8 cellular contexts compared by ENCODE assay signal in genomic region chr7:30478349-30479228, GRCh38. TPM values are rescaled to one million over a fixed set of nuclear protein-coding genes. Genes with fewer than 3 reads are reported as not detected.
DNase-seq lines count a peak whose midpoint lies in the region; ATAC-seq and TF ChIP-seq lines count a peak whose summit lies in the region.

TSS of gene NOD1 (minus strand) at chr7:30478784. CDS start at chr7:30456921, 21,863 bp downstream.

- H3K9me3 ChIP-seq in stomach = no peaks in the 10 kb centered on the region

- DNase-seq in DMS53 (lab: John Stamatoyannopoulos, UW) = peak; percentile 94
- DNase-seq in activated gamma-delta T cell (lab: John Stamatoyannopoulos, UW) = peak; percentile 44
- DNase-seq in fibroblast of villous mesenchyme (ENCODE audit: low read depth) = peak; percentile 78
- DNase-seq in neural crest cell (ENCODE audit: low read depth, low spot score) = peak; percentile 59
- peak; percentile 80 for DNase-seq in stomach

- TF ChIP-seq CTCF in fibroblast of villous mesenchyme (IDR thresholded peaks at IDR 0.05; ENCODE audit: insufficient read depth, low read depth, low read length) (no peak), neural crest cell (conservative IDR thresholded peaks at IDR 0.05) (peak; percentile 42), stomach (IDR thresholded peaks at IDR 0.05) (peak in 2 of 7 experiments; percentile 3 to 16)

- H3K36me3 Mint-ChIP-seq in IgD-negative memory B cell (no peaks in the 10 kb centered on the region), neural crest cell (ENCODE audit: low read depth) (no peaks in the 10 kb centered on the region)

- 0 to 1% (median 1%) methylated on average over 32 to 77 of the region's 77 CpGs for WGBS in stomach, 5 donors

- no peak for TF ChIP-seq EP300 in stomach (IDR thresholded peaks at IDR 0.05)

- peaks cover 36 to 46% (median 45%) of the 10 kb centered on the region in 3 donors for H3K4me1 Mint-ChIP-seq in IgD-negative memory B cell
- peaks cover 13% of the 10 kb centered on the region for H3K4me1 Mint-ChIP-seq in neural crest cell

- H3K4me3 ChIP-seq in fibroblast of villous mesenchyme (ENCODE audit: low read depth, low read length) (peak within 1 kb of the TSS; percentile 80), stomach (peak within 1 kb of the TSS; percentile 53 to 74 (median 64))

- TF ChIP-seq POLR2A in Raji (IDR thresholded peaks at IDR 0.05; ENCODE audit: insufficient read depth, low read depth, low read length) (peak; percentile 59), stomach (IDR thresholded peaks at IDR 0.05) (peak in 1 of 4 donors; percentile 17)

- peak; percentile 89 for ATAC-seq in GM21528 (IDR thresholded peaks at IDR 0.05; ENCODE audit: low FRiP score, unreplicated experiment)

- H3K27ac Mint-ChIP-seq in IgD-negative memory B cell = peak within 1 kb of the TSS; percentile 91 to 95 (median 92)
- peak within 1 kb of the TSS; percentile 4 for H3K27ac Mint-ChIP-seq in neural crest cell (ENCODE audit: unreplicated experiment)

- H3K9me3 Mint-ChIP-seq in IgD-negative memory B cell = no peaks in the 10 kb centered on the region
- no peaks in the 10 kb centered on the region for H3K9me3 Mint-ChIP-seq in neural crest cell

- intact Hi-C loops in stomach (cut with DNase I; ENCODE audit: low total_unique reads) = no loop called here

- H3K27me3 Mint-ChIP-seq in IgD-negative memory B cell = no peaks in the 10 kb centered on the region
- peaks cover 4% of the 10 kb centered on the region for H3K27me3 Mint-ChIP-seq in neural crest cell (ENCODE audit: low read depth)

- H3K27me3 ChIP-seq in stomach = no peaks in the 10 kb centered on the region

- H3K36me3 ChIP-seq in stomach = no peaks in the 10 kb centered on the region

- H3K4me1 ChIP-seq in stomach = peaks cover 29 to 57% (median 52%) of the 10 kb centered on the region in 4 donors

- H3K4me3 Mint-ChIP-seq in IgD-negative memory B cell (peak within 1 kb of the TSS in 3 of 4 donors; percentile 95 to 96 (median 95)), neural crest cell (peak within 1 kb of the TSS; percentile 92)

- H3K27ac ChIP-seq in stomach = peak within 1 kb of the TSS; percentile 81 to 95 (median 88)

RNA-seq across cellular contexts. Expression of gene NOD1, which starts in this region (rescaled TPM):
- polyA plus RNA-seq in IgD-negative memory B cell (13.5 TPM), stomach (1 to 10 TPM; 4.2 to 6.0 (median 4.7) TPM)
- total RNA-seq in fibroblast of villous mesenchyme (3.9 and 4.8 TPM in 2 replicates), neural crest cell (8.1 and 9.1 TPM in 2 replicates), stomach (10 to 100 TPM in 2 of 5 donors, 1 to 10 TPM in 3; 2.3 to 18.3 (median 7.0) TPM)

Comparison
In these comparisons a context has a peak if more than half of its experiments do, and no peak if none do; other contexts are left out.
1. Peak in every context shown above with its lines: DNase-seq, ATAC-seq, H3K4me3 ChIP-seq and H3K27ac ChIP-seq.
2. DNase-seq: peak in every context shown above with its lines; median percentile 94 in DMS53; 80 in stomach; 78 in fibroblast of villous mesenchyme; 59 in neural crest cell; 44 in activated gamma-delta T cell.